ENCODE assay signal across 17 cellular contexts in genomic region chr6:69732045-69732444, GRCh38.
"Had no signal": no experiment of that assay in that cellular context is flagged by ENCODE, and none has a peak within 500 bp of the region (broad histone marks: within the 10 kb centered on the region; RNA-seq: fewer than 3 reads in every experiment).

No MANE protein-coding gene starts in this region.

- ATAC-seq: activated CD8-positive, alpha-beta T cell treated with anti-CD3 and anti-CD28 coated beads for 36 hours; natural killer cell had no signal

- H3K36me3 ChIP-seq: ascending aorta had no signal

- H3K9ac ChIP-seq: parathyroid adenoma had no signal

- H3K4me1 ChIP-seq: ascending aorta, esophagus squamous epithelium, parathyroid adenoma, tibial artery had no signal

- DNase-seq: activated CD4-positive, alpha-beta T cell treated with anti-CD3 and anti-CD28 coated beads, Interleukin-2, amount 10 ng/mL, durations not matched to agents 24 days and 14 days; activated CD8-positive, alpha-beta T cell treated with anti-CD3 and anti-CD28 coated beads for 36 hours; activated naive CD4-positive, alpha-beta T cell treated with anti-CD3 and anti-CD28 coated beads for 36 hours; activated T-cell treated with anti-CD3 and anti-CD28 coated beads, Interleukin-2, amount 50 U/mL, for 1 hour; cerebellar nuclear complex; effector CD8-positive, alpha-beta T cell; esophagus squamous epithelium; natural killer cell; stimulated activated CD4-positive, alpha-beta T cell treated with anti-CD3 and anti-CD28 coated beads, Interleukin-12 subunit alpha, Interleukin-12 subunit beta, amount 100 ng/mL, for 4 hours; stimulated activated CD4-positive, alpha-beta T cell treated with anti-CD3 and anti-CD28 coated beads, Interleukin-1b, Interleukin-23, amount 100 ng/mL, for 48 hours; stimulated activated naive CD4-positive, alpha-beta T cell treated with Interleukin-2 at 50 U/mL for 16 hours; substantia nigra; T-helper 1 cell; T-helper 9 cell; tibial artery had no signal

- H3K79me2 ChIP-seq: parathyroid adenoma had no signal

- H3K27ac ChIP-seq: ascending aorta, esophagus squamous epithelium, parathyroid adenoma, tibial artery had no signal

- H3K4me3 ChIP-seq: ascending aorta, esophagus squamous epithelium, tibial artery had no signal

- H3K9me3 ChIP-seq: ascending aorta, esophagus squamous epithelium, tibial artery had no signal

- H2AFZ ChIP-seq: parathyroid adenoma had no signal

- H3K27me3 ChIP-seq: ascending aorta, esophagus squamous epithelium, tibial artery had no signal
